ENCODE assay signal across 16 cellular contexts in genomic region chr1:3596663-3597598, GRCh38. TPM values are rescaled to one million over a fixed set of nuclear protein-coding genes. Genes with fewer than 3 reads are reported as not detected.
A peak's percentile ranks its signal among the peaks of the same experiment; 100 is the strongest.
DNase-seq lines count a peak whose midpoint lies in the region; ATAC-seq and TF ChIP-seq lines count a peak whose summit lies in the region.
"Had no signal": no experiment of that assay in that cellular context is flagged by ENCODE, and none has a peak within 500 bp of the region (broad histone marks: within the 10 kb centered on the region; RNA-seq: fewer than 3 reads in every experiment).

No MANE protein-coding gene starts in this region.

- peaks cover 85% of the 10 kb centered on the region for H4K20me1 ChIP-seq in BLaER1

- no peaks in the 10 kb centered on the region for H3K27me3 Mint-ChIP-seq in CD8-positive, alpha-beta T cell (ENCODE audit: low read depth)
- no peaks in the 10 kb centered on the region for H3K27me3 Mint-ChIP-seq in mesothelial cell of epicardium (ENCODE audit: low read depth)

- peak overlapping the region; percentile 21 for H3K9ac ChIP-seq in BLaER1

- H3K27ac ChIP-seq in BLaER1 (peak overlapping the region; percentile 54), WERI-Rb-1 (peak overlapping the region; percentile 35)
- no peak overlapping the region for H3K27ac ChIP-seq in CD8-positive, alpha-beta T cell (ENCODE audit: low read depth, low read length)
- H3K27ac ChIP-seq: sigmoid colon, tibial artery had no signal

- H3K27ac Mint-ChIP-seq in CD8-positive, alpha-beta T cell = peak overlapping the region; percentile 90
- H3K27ac Mint-ChIP-seq in mesothelial cell of epicardium = peak overlapping the region; percentile 82
- H3K27ac Mint-ChIP-seq: endodermal cell had no signal

- POLR2A ChIA-PET in CD8-positive, alpha-beta T cell (lab: Charles Lee) = no interaction called here

- TF ChIP-seq CTCF in CD8-positive, alpha-beta T cell (IDR thresholded peaks at IDR 0.05) = no peak
- TF ChIP-seq CTCF in WERI-Rb-1 (IDR thresholded peaks at IDR 0.05; ENCODE audit: low read depth, low read length) (no peak), mesothelial cell of epicardium (IDR thresholded peaks at IDR 0.05; ENCODE audit: unreplicated experiment) (no peak), GM20000 (IDR thresholded peaks at IDR 0.05; ENCODE audit: extremely low read depth, missing control alignments) (no peak)

- H3K36me3 Mint-ChIP-seq in CD8-positive, alpha-beta T cell = no peaks in the 10 kb centered on the region
- H3K36me3 Mint-ChIP-seq in mesothelial cell of epicardium = peaks cover 6% of the 10 kb centered on the region

- H3K4me2 ChIP-seq in BLaER1 = peak overlapping the region; percentile 91

- no peaks in the 10 kb centered on the region for H3K27me3 ChIP-seq in BLaER1
- H3K27me3 ChIP-seq in CD8-positive, alpha-beta T cell (ENCODE audit: insufficient read depth, low read length) = no peaks in the 10 kb centered on the region
- H3K27me3 ChIP-seq in WERI-Rb-1 (ENCODE audit: insufficient read depth, low read depth, severe bottlenecking) = no peaks in the 10 kb centered on the region

- H3K9me3 ChIP-seq in BLaER1 = no peaks in the 10 kb centered on the region
- no peaks in the 10 kb centered on the region for H3K9me3 ChIP-seq in CD8-positive, alpha-beta T cell (ENCODE audit: low read length)
- H3K9me3 ChIP-seq in WERI-Rb-1 (ENCODE audit: severe bottlenecking) = no peaks in the 10 kb centered on the region
- H3K9me3 ChIP-seq: sigmoid colon, tibial artery had no signal

- H3K4me1 ChIP-seq in BLaER1 = peaks cover 98% of the 10 kb centered on the region
- H3K4me1 ChIP-seq in CD8-positive, alpha-beta T cell (ENCODE audit: insufficient read depth, low read length) = peaks cover 39% of the 10 kb centered on the region

- intact Hi-C loops in CD8-positive, alpha-beta T cell (cut with DNase I, micrococcal nuclease) = no loop called here

- H3K4me3 Mint-ChIP-seq in CD8-positive, alpha-beta T cell = peak overlapping the region; percentile 83
- H3K4me3 Mint-ChIP-seq in mesothelial cell of epicardium = no peak overlapping the region
- H3K4me3 Mint-ChIP-seq: endodermal cell had no signal

- H3K4me3 ChIP-seq in BLaER1 = peak overlapping the region; percentile 35; the same call in 1 of the 2 replicates
- peak overlapping the region; percentile 48 for H3K4me3 ChIP-seq in CD8-positive, alpha-beta T cell (ENCODE audit: low read depth, low read length)
- no peak overlapping the region for H3K4me3 ChIP-seq in WERI-Rb-1 (ENCODE audit: low read depth, low read length)
- H3K4me3 ChIP-seq: sigmoid colon, tibial artery had no signal

- peaks cover 26% of the 10 kb centered on the region for H3K4me1 Mint-ChIP-seq in CD8-positive, alpha-beta T cell (ENCODE audit: low read depth)
- H3K4me1 Mint-ChIP-seq in mesothelial cell of epicardium = peaks cover 20% of the 10 kb centered on the region

- no peaks in the 10 kb centered on the region for H3K9me3 Mint-ChIP-seq in CD8-positive, alpha-beta T cell
- no peaks in the 10 kb centered on the region for H3K9me3 Mint-ChIP-seq in mesothelial cell of epicardium
- H3K9me3 Mint-ChIP-seq: endodermal cell had no signal

- CTCF ChIA-PET in CD8-positive, alpha-beta T cell (lab: Charles Lee) = interaction anchor here (1.4 to 4.3 kb wide), 3 partner anchors 19 to 24 kb away, joined by 4 to 13 read pairs (median 7); no protein-coding TSS in a partner anchor

- DNase-seq in CD8-positive, alpha-beta T cell = no peak
- DNase-seq in WERI-Rb-1 = no peak
- DNase-seq in mesothelial cell of epicardium (ENCODE audit: low spot score in 2 of 2, unreplicated experiment in 2 of 2) = no peak
- no peak for DNase-seq in DMS114 treated with DMSO at 0.1 percent for 48 hours (lab: John Stamatoyannopoulos, UW; ENCODE audit: unreplicated experiment)
- no peak for DNase-seq in NCI-H187 treated with DMSO at 0.1 percent for 48 hours (lab: John Stamatoyannopoulos, UW)
- no peak for DNase-seq in GM20000 (ENCODE audit: low spot score)
- no peak for DNase-seq in NCI-H2196 treated with DMSO at 0.1 percent for 48 hours (lab: John Stamatoyannopoulos, UW; ENCODE audit: unreplicated experiment)
- DNase-seq: DMS153, kidney, NCI-H1092, NCI-H2227 treated with DMSO at 0.1 percent for 48 hours, sigmoid colon, tibial artery had no signal

- H3K36me3 ChIP-seq in BLaER1 (peaks cover 30% of the 10 kb centered on the region), WERI-Rb-1 (no peaks in the 10 kb centered on the region)
- H3K36me3 ChIP-seq in CD8-positive, alpha-beta T cell (ENCODE audit: insufficient read depth, low read length) = no peaks in the 10 kb centered on the region
- H3K36me3 ChIP-seq: sigmoid colon, tibial artery had no signal

- ATAC-seq in CD8-positive, alpha-beta T cell = no peak

RNA-seq across cellular contexts. Expression of gene MEGF6, which starts 14.4 kb away (rescaled TPM):
- 10 to 100 TPM; 33.9 to 42.8 TPM for total RNA-seq in CD8-positive, alpha-beta T cell
- total RNA-seq in mesothelial cell of epicardium = 194 to 209 TPM (median 204 TPM) in 3 replicates

RNA-seq across cellular contexts. Expression of gene TPRG1L, which starts 27.9 kb away (rescaled TPM):
- total RNA-seq in CD8-positive, alpha-beta T cell = 10 to 100 TPM; 39.0 to 39.8 TPM
- 15.1 to 15.9 TPM (median 15.7 TPM) in 3 replicates for total RNA-seq in mesothelial cell of epicardium

RNA-seq across cellular contexts. Expression of gene WRAP73, which starts 53.0 kb away (rescaled TPM):
- total RNA-seq in CD8-positive, alpha-beta T cell = 10 to 100 TPM; 23.7 to 27.5 TPM
- total RNA-seq in mesothelial cell of epicardium = 20.8 to 26.4 TPM (median 21.4 TPM) in 3 replicates

RNA-seq across cellular contexts. Expression of gene TP73, which starts 55.4 kb away (rescaled TPM):
- not detected for total RNA-seq in CD8-positive, alpha-beta T cell
- total RNA-seq in mesothelial cell of epicardium = 1.0 to 1.4 TPM (median 1.2 TPM) in 3 replicates
- total RNA-seq: omental fat pad, sigmoid colon had no signal
